ENCODE assay signal across 28 cellular contexts in genomic region chr9:97312101-97312500, GRCh38.
"Had no signal": no experiment of that assay in that cellular context is flagged by ENCODE, and none has a peak within 500 bp of the region (broad histone marks: within the 10 kb centered on the region; RNA-seq: fewer than 3 reads in every experiment).

No MANE protein-coding gene starts in this region.

- H3K27me3 Mint-ChIP-seq: activated CD4-positive, alpha-beta memory T cell treated with anti-CD3 and anti-CD28 coated beads for 36 hours; activated naive CD8-positive, alpha-beta T cell; activated T-helper 17 cell treated with anti-CD3 and anti-CD28 coated beads, Interleukin-2, amount 50 U/mL, for 72 hours; central memory CD8-positive, alpha-beta T cell had no signal

- H3K27me3 ChIP-seq: brain microvascular endothelial cell, dorsolateral prefrontal cortex, gastrocnemius medialis, heart left ventricle had no signal

- H3K27ac Mint-ChIP-seq: activated CD4-positive, alpha-beta memory T cell treated with anti-CD3 and anti-CD28 coated beads for 36 hours; activated naive CD8-positive, alpha-beta T cell; activated T-helper 17 cell treated with anti-CD3 and anti-CD28 coated beads, Interleukin-2, amount 50 U/mL, for 72 hours; dendritic cell treated with granulocyte-macrophage colony-stimulating factor and Interleukin-4, amounts not matched to agents 40 ng/mL and 50 ng/mL, for 4 days; endodermal cell; WTC11 had no signal

- H3K36me3 ChIP-seq: brain microvascular endothelial cell had no signal

- H3K4me1 ChIP-seq: foreskin keratinocyte, gastrocnemius medialis had no signal

- H3K4me1 Mint-ChIP-seq: activated T-helper 17 cell treated with anti-CD3 and anti-CD28 coated beads, Interleukin-2, amount 50 U/mL, for 72 hours had no signal

- DNase-seq: activated CD4-positive, alpha-beta memory T cell treated with anti-CD3 and anti-CD28 coated beads for 36 hours; activated CD4-positive, alpha-beta T cell treated with anti-CD3 and anti-CD28 coated beads for 1 hour; activated CD4-positive, alpha-beta T cell treated with anti-CD3 and anti-CD28 coated beads for 4 hours; activated CD4-positive, alpha-beta T cell treated with anti-CD3 and anti-CD28 coated beads, Interleukin-2, amount 50 U/mL, for 1 hour; activated CD8-positive, alpha-beta memory T cell treated with anti-CD3 and anti-CD28 coated beads for 24 hours; activated effector memory CD4-positive, alpha-beta T cell treated with Interleukin-2 at 50 U/mL for 16 hours; activated gamma-delta T cell treated with Interleukin-2 at 50 U/mL for 16 hours; activated naive CD4-positive, alpha-beta T cell treated with anti-CD3 and anti-CD28 coated beads, Interleukin-2, amount 50 U/mL, for 16 hours; activated naive CD4-positive, alpha-beta T cell treated with Interleukin-2 at 50 U/mL for 16 hours; activated T-cell treated with anti-CD3 and anti-CD28 coated beads, Interleukin-2, amount 50 U/mL, for 4 hours; amniotic stem cell; anterior cingulate cortex; brain microvascular endothelial cell; dorsolateral prefrontal cortex; effector memory CD4-positive, alpha-beta T cell; endodermal cell; foreskin keratinocyte; gastrocnemius medialis; glutamatergic neuron; heart left ventricle; T-helper 2 cell had no signal

- H3K27ac ChIP-seq: brain microvascular endothelial cell, coronary artery, dorsolateral prefrontal cortex, foreskin keratinocyte, gastrocnemius medialis, heart left ventricle, VCaP had no signal

- H3K9me3 ChIP-seq: gastrocnemius medialis, heart left ventricle had no signal

- H3K4me3 Mint-ChIP-seq: activated CD4-positive, alpha-beta memory T cell treated with anti-CD3 and anti-CD28 coated beads for 36 hours; activated naive CD8-positive, alpha-beta T cell; activated T-cell treated with anti-CD3 and anti-CD28 coated beads, Interleukin-2, amount 50 U/mL, for 4 hours; activated T-helper 17 cell treated with anti-CD3 and anti-CD28 coated beads, Interleukin-2, amount 50 U/mL, for 72 hours; central memory CD8-positive, alpha-beta T cell; dendritic cell treated with granulocyte-macrophage colony-stimulating factor and Interleukin-4, amounts not matched to agents 40 ng/mL and 50 ng/mL, for 4 days; endodermal cell; WTC11 had no signal

- H3K9me3 Mint-ChIP-seq: activated CD4-positive, alpha-beta memory T cell treated with anti-CD3 and anti-CD28 coated beads for 36 hours; activated T-cell treated with anti-CD3 and anti-CD28 coated beads, Interleukin-2, amount 50 U/mL, for 4 hours; activated T-helper 17 cell treated with anti-CD3 and anti-CD28 coated beads, Interleukin-2, amount 50 U/mL, for 72 hours; central memory CD8-positive, alpha-beta T cell; dendritic cell treated with granulocyte-macrophage colony-stimulating factor and Interleukin-4, amounts not matched to agents 40 ng/mL and 50 ng/mL, for 4 days; endodermal cell; WTC11 had no signal

- H3K4me3 ChIP-seq: coronary artery, dorsolateral prefrontal cortex, gastrocnemius medialis, heart left ventricle had no signal
